10 cellular contexts compared by ENCODE assay signal in the genomic region with DNA sequence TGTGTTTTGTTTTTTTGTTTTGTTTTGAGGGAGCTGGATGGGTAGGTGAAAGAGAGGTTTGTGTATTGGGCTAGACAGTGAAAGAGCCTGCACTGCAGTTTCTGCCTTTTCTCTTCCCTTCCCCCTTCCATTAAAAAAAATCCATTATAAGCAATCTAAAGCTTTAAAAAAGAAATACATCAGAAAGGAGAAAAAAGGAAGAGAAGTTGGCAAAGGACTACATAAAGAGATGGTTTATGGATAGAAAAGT. TPM values are rescaled to one million over a fixed set of nuclear protein-coding genes. Genes with fewer than 3 reads are reported as not detected.
A peak's percentile ranks its signal among the peaks of the same experiment; 100 is the strongest.
DNase-seq lines count a peak whose midpoint lies in the region; ATAC-seq and TF ChIP-seq lines count a peak whose summit lies in the region.
"Had no signal": no experiment of that assay in that cellular context is flagged by ENCODE, and none has a peak within 500 bp of the region (broad histone marks: within the 10 kb centered on the region; RNA-seq: fewer than 3 reads in every experiment).

No MANE protein-coding gene starts in this region.

- no peak for TF ChIP-seq POLR2A in stomach (IDR thresholded peaks at IDR 0.05)

- H3K4me3 Mint-ChIP-seq in T-helper 1 cell treated with Interleukin-12 subunit alpha and Interleukin-12 subunit beta and Interleukin-4 antibody, amounts not matched to agents 30 μg/mL and 1 μg/mL, for 36 hours, result peak overlapping the region; percentile 80
- peak overlapping the region; percentile 76 for H3K4me3 Mint-ChIP-seq in activated T-helper 2 cell treated with anti-CD3 and anti-CD28 coated beads, Interferon-gamma antibody, Interleukin-2, Interleukin-4, amounts not matched to agents 10 μg/mL and 5 μg/mL and 100 μg/mL, durations not matched to agents 14 hours and 24 hours and 36 hours (ENCODE audit: low read depth)

- H3K4me3 ChIP-seq in left lung (peak overlapping the region in 1 of 2 donors; percentile 53), stomach (peak overlapping the region in 3 of 4 donors; percentile 47 to 60 (median 52))

- H3K27ac ChIP-seq in left lung, result peak overlapping the region; percentile 70 to 88
- H3K27ac ChIP-seq in stomach, result peak overlapping the region; percentile 65 to 98 (median 76)

- H3K9me3 Mint-ChIP-seq in T-helper 1 cell treated with Interleukin-12 subunit alpha and Interleukin-12 subunit beta and Interleukin-4 antibody, amounts not matched to agents 30 μg/mL and 1 μg/mL, for 36 hours, result peaks cover 4% of the 10 kb centered on the region
- no peaks in the 10 kb centered on the region for H3K9me3 Mint-ChIP-seq in activated T-helper 2 cell treated with anti-CD3 and anti-CD28 coated beads, Interferon-gamma antibody, Interleukin-2, Interleukin-4, amounts not matched to agents 10 μg/mL and 5 μg/mL and 100 μg/mL, durations not matched to agents 14 hours and 24 hours and 36 hours

- TF ChIP-seq CTCF in left lung (IDR thresholded peaks at IDR 0.05) (no peak), stomach (IDR thresholded peaks at IDR 0.05) (no peak)

- peak overlapping the region; percentile 95 for H3K27ac Mint-ChIP-seq in T-helper 1 cell treated with Interleukin-12 subunit alpha and Interleukin-12 subunit beta and Interleukin-4 antibody, amounts not matched to agents 30 μg/mL and 1 μg/mL, for 36 hours
- peak overlapping the region; percentile 79 for H3K27ac Mint-ChIP-seq in activated T-helper 2 cell treated with anti-CD3 and anti-CD28 coated beads, Interferon-gamma antibody, Interleukin-2, Interleukin-4, amounts not matched to agents 10 μg/mL and 5 μg/mL and 100 μg/mL, durations not matched to agents 14 hours and 24 hours and 36 hours

- H3K9me3 ChIP-seq in left lung, result no peaks in the 10 kb centered on the region
- H3K9me3 ChIP-seq in stomach, result no peaks in the 10 kb centered on the region

- no peaks in the 10 kb centered on the region for H3K36me3 ChIP-seq in left lung
- no peaks in the 10 kb centered on the region for H3K36me3 ChIP-seq in stomach

- ATAC-seq in left lung (no peak), GM19467 (IDR thresholded peaks at IDR 0.05; ENCODE audit: unreplicated experiment) (no peak)

- DNase-seq in T-helper 1 cell (no peak), left lung (no peak), stomach (no peak), MV-4-11 (lab: John Stamatoyannopoulos, UW) (no peak), kidney tubule cell (ENCODE audit: low spot score) (no peak)
- DNase-seq in activated T-helper 2 cell treated with anti-CD3 and anti-CD28 coated beads, Interferon-gamma antibody, Interleukin-2, Interleukin-4, amounts not matched to agents 10 μg/mL and 5 μg/mL and 100 μg/mL, durations not matched to agents 14 hours and 24 hours and 36 hours (ENCODE audit: low spot score), result no peak

- H3K36me3 Mint-ChIP-seq in T-helper 1 cell treated with Interleukin-12 subunit alpha and Interleukin-12 subunit beta and Interleukin-4 antibody, amounts not matched to agents 30 μg/mL and 1 μg/mL, for 36 hours (ENCODE audit: low read depth), result peaks cover 10% of the 10 kb centered on the region
- H3K36me3 Mint-ChIP-seq in activated T-helper 2 cell treated with anti-CD3 and anti-CD28 coated beads, Interferon-gamma antibody, Interleukin-2, Interleukin-4, amounts not matched to agents 10 μg/mL and 5 μg/mL and 100 μg/mL, durations not matched to agents 14 hours and 24 hours and 36 hours (ENCODE audit: low read depth), result no peaks in the 10 kb centered on the region

- intact Hi-C loops in activated T-helper 2 cell treated with anti-CD3 and anti-CD28 coated beads, Interferon-gamma antibody, Interleukin-2, Interleukin-4, amounts not matched to agents 10 μg/mL and 5 μg/mL and 100 μg/mL, durations not matched to agents 14 hours and 24 hours and 36 hours (cut with micrococcal nuclease), result loop anchor here (1.0 to 2.0 kb wide), 3 partner anchors 11 to 102 kb away; a partner anchor contains a TSS
- intact Hi-C loops in left lung (cut with DNase I) (loop anchor here in 1 of 2 donors (5.0 kb wide), 1 partner anchor 102 kb away; a partner anchor contains a TSS), stomach (cut with DNase I; ENCODE audit: low total_unique reads) (no loop called here)

- H3K27me3 Mint-ChIP-seq in T-helper 1 cell treated with Interleukin-12 subunit alpha and Interleukin-12 subunit beta and Interleukin-4 antibody, amounts not matched to agents 30 μg/mL and 1 μg/mL, for 36 hours (ENCODE audit: low read depth), result no peaks in the 10 kb centered on the region
- H3K27me3 Mint-ChIP-seq in activated T-helper 2 cell treated with anti-CD3 and anti-CD28 coated beads, Interferon-gamma antibody, Interleukin-2, Interleukin-4, amounts not matched to agents 10 μg/mL and 5 μg/mL and 100 μg/mL, durations not matched to agents 14 hours and 24 hours and 36 hours (ENCODE audit: low read depth), result no peaks in the 10 kb centered on the region

- H3K27me3 ChIP-seq in left lung (no peaks in the 10 kb centered on the region), stomach (no peaks in the 10 kb centered on the region)

- peaks cover 12 to 32% of the 10 kb centered on the region in 2 donors for H3K4me1 ChIP-seq in left lung
- H3K4me1 ChIP-seq in stomach, result peaks cover 18 to 51% (median 48%) of the 10 kb centered on the region in 4 donors

- TF ChIP-seq EP300 in stomach (IDR thresholded peaks at IDR 0.05), result no peak

- H3K4me1 Mint-ChIP-seq in T-helper 1 cell treated with Interleukin-12 subunit alpha and Interleukin-12 subunit beta and Interleukin-4 antibody, amounts not matched to agents 30 μg/mL and 1 μg/mL, for 36 hours (ENCODE audit: low read depth), result peaks cover 47% of the 10 kb centered on the region
- peaks cover 48% of the 10 kb centered on the region for H3K4me1 Mint-ChIP-seq in activated T-helper 2 cell treated with anti-CD3 and anti-CD28 coated beads, Interferon-gamma antibody, Interleukin-2, Interleukin-4, amounts not matched to agents 10 μg/mL and 5 μg/mL and 100 μg/mL, durations not matched to agents 14 hours and 24 hours and 36 hours (ENCODE audit: low read depth)

RNA-seq across cellular contexts. Expression of a gene that starts 10.7 kb away (rescaled TPM):
- total RNA-seq in activated T-helper 2 cell treated with anti-CD3 and anti-CD28 coated beads, Interferon-gamma antibody, Interleukin-2, Interleukin-4, amounts not matched to agents 10 μg/mL and 5 μg/mL and 100 μg/mL, durations not matched to agents 14 hours and 24 hours and 36 hours, result 40.4 and 41.0 TPM in 2 replicates
- total RNA-seq in left lung (10 to 100 TPM; 21.2 to 32.8 TPM), stomach (100 to 1,000 TPM in 2 of 5 donors, 10 to 100 TPM in 3; 21.0 to 170 (median 40.2) TPM)
- 1 to 10 TPM; 3.4 to 5.9 (median 3.7) TPM for polyA plus RNA-seq in stomach

RNA-seq across cellular contexts. Expression of a gene that starts 33.1 kb away (rescaled TPM):
- 0.09 TPM in 1 of 2 replicates, not detected in the other for total RNA-seq in activated T-helper 2 cell treated with anti-CD3 and anti-CD28 coated beads, Interferon-gamma antibody, Interleukin-2, Interleukin-4, amounts not matched to agents 10 μg/mL and 5 μg/mL and 100 μg/mL, durations not matched to agents 14 hours and 24 hours and 36 hours
- under 1 TPM in 1 of 2 donors, not detected in 1; 0.10 TPM for total RNA-seq in left lung
- total RNA-seq in stomach, result not detected
- not detected for polyA plus RNA-seq in stomach
- total RNA-seq: HT1080, RPMI7951 had no signal
